In the genomic region with DNA sequence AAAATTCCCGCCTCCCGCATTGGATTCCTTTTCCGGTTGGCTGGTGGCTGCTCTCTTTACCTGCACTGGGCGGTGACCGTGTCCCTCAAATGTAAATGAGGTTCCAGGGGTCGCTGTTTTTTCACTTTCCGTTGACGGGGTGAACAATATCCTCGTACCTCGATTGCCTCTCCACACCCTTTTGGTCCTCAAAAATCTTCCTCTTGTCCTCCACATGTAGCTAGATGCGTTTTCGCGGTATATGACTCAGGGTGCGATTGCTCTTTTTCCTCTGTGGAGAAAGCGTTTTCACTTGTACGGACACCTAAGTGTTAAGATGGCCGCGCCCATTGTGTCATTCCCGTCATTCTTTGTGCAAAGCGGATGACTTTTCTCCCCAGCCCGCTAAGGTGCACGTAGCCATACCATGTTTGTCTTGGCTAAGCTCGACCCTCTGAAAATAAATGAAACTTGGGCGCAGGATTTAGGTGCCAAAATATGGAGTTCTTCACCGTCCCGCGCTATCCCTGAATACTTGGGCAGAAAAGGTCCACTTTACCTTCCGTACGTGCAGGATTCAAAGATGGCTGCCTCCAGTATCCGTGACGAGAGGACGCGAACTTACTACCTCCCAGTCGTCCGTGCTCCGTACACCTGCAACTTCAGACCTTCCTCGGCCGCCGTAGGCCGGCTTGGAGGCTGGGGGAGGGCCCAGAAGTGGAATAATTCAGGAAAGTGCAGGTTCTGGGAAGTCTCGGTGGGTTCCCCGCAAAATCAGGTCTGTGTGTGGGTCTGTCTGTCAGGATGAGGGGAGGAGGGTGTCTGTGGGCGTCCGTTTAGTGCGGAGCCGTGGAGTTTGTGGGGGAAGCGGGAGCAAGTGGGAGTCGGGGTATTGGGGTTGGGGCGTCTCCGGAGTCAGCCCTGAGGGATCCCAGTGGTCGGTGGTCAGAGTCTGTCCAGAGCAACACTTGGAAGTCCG, we compare ENCODE assay signal across 1 cellular context.
A peak's percentile ranks its signal among the peaks of the same experiment; 100 is the strongest.
TF ChIP-seq lines count a peak whose summit lies in the region.

A gene (plus strand): TSS at position 689 of the 958 bp plus-strand sequence. CDS start 8,749 bp downstream, outside the sequence.

TF ChIP-seq in K562, 482 proteins besides CTCF, POLR2A, EP300 and RAD21 (continued from another document):
- TF ChIP-seq, protein P1, sequence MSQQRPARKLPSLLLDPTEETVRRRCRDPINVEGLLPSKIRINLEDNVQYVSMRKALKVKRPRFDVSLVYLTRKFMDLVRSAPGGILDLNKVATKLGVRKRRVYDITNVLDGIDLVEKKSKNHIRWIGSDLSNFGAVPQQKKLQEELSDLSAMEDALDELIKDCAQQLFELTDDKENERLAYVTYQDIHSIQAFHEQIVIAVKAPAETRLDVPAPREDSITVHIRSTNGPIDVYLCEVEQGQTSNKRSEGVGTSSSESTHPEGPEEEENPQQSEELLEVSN (IDR thresholded peaks at IDR 0.05; ENCODE audit: borderline replicate concordance in 1 of 2, extremely low read depth in 1 of 2, insufficient read depth in 1 of 2, insufficient read length in 1 of 2, low read depth in 1 of 2, low read length in 1 of 2, poor library complexity in 1 of 2, severe bottlenecking in 1 of 2) = peak; percentile 64 to 81
